In genomic region chr9:35733109-35733541, GRCh38 we compare ENCODE assay signal across 8 cellular contexts. TPM values are rescaled to one million over a fixed set of nuclear protein-coding genes. Genes with fewer than 3 reads are reported as not detected.
DNase-seq lines count a peak whose midpoint lies in the region; ATAC-seq, FAIRE-seq and TF ChIP-seq lines count a peak whose summit lies in the region.

No MANE protein-coding gene starts in this region.

- H3K9ac ChIP-seq in GM12878 (ENCODE audit: control insufficient read depth, insufficient read depth, low read length) = peak overlapping the region; percentile 90

- H3K27me3 ChIP-seq in GM12878 (replicated peaks in 1 of 2; ENCODE audit: control insufficient read depth in 2 of 2, insufficient read depth in 2 of 2, low read length in 1 of 2) (no peaks in the 10 kb centered on the region), thyroid gland (no peaks in the 10 kb centered on the region)

- no peak for TF ChIP-seq POLR2A in GM12878 (IDR thresholded peaks at IDR 0.05; ENCODE audit: low read depth, low read length)
- no peak for TF ChIP-seq POLR2A in thyroid gland (IDR thresholded peaks at IDR 0.05)

- peak overlapping the region; percentile 93 for H3K4me2 ChIP-seq in GM12878 (ENCODE audit: control insufficient read depth, insufficient read depth)

- ATAC-seq in GM12878 = peak; percentile 16; the same call in 2 of the 3 replicates

- TF ChIP-seq RAD21 in GM12878 (IDR thresholded peaks at IDR 0.05; ENCODE audit: insufficient read depth, low read depth, low read length) = no peak

- peak; percentile 49 for DNase-seq in CD1c-positive myeloid dendritic cell (ENCODE audit: extremely low spot score)
- DNase-seq in GM20000 (ENCODE audit: low spot score) = peak; percentile 57
- peak; percentile 35 for DNase-seq in NCI-H748 treated with DMSO at 0.1 percent for 48 hours (lab: John Stamatoyannopoulos, UW)
- DNase-seq in GM12878 (ENCODE audit: low read depth, low spot score) = no peak
- peak; percentile 86 for DNase-seq in kidney tubule cell (ENCODE audit: low spot score)
- DNase-seq in thyroid gland = peak; percentile 44 to 46
- DNase-seq in osteocyte (ENCODE audit: extremely low spot score, unreplicated experiment) = no peak
- no peak for DNase-seq in stimulated activated naive CD4-positive, alpha-beta T cell treated with Interleukin-2 at 50 U/mL for 16 hours (lab: John Stamatoyannopoulos, UW)

- H3K36me3 ChIP-seq in GM12878 (ENCODE audit: control insufficient read depth in 2 of 2, insufficient read depth in 2 of 2, low read length in 1 of 2) (peaks cover 11 to 19% of the 10 kb centered on the region in 2 experiments; a peak in 3 of 4 replicates), thyroid gland (peaks cover 32 to 33% of the 10 kb centered on the region in 2 donors)

- H3K4me3 Mint-ChIP-seq in osteocyte (ENCODE audit: unreplicated experiment) = no peak overlapping the region

- intact Hi-C loops in GM12878 (cut with micrococcal nuclease; ENCODE audit: unreplicated experiment) (loop anchor here (2.0 to 10.0 kb wide), 2 partner anchors 24 to 618 kb away; partner anchors contain the start of gene ATOSB), thyroid gland (cut with DNase I) (loop anchor here (5.0 kb wide), 1 partner anchor 131 kb away; no protein-coding TSS in a partner anchor)

- in situ Hi-C loops in GM12878 (cut with MboI) = loop anchor here (10.0 kb wide), 1 partner anchor 628 kb away; the partner anchor contains the start of gene STOML2

- peaks cover 36% of the 10 kb centered on the region for H3K4me1 Mint-ChIP-seq in osteocyte (ENCODE audit: unreplicated experiment)

- no peak for TF ChIP-seq EP300 in GM12878 (IDR thresholded peaks at IDR 0.05; ENCODE audit: borderline replicate concordance in 1 of 2, control insufficient read depth in 1 of 2, low read depth in 2 of 2, low read length in 2 of 2)

- no peak for TF ChIP-seq CTCF in GM20000 (IDR thresholded peaks at IDR 0.05; ENCODE audit: extremely low read depth, missing control alignments)
- TF ChIP-seq CTCF in GM12878 (IDR thresholded peaks at IDR 0.05 in 2 of 3, conservative IDR thresholded peaks at IDR 0.05 in 1 of 3; ENCODE audit: control insufficient read depth in 2 of 3, extremely low read depth in 1 of 3, insufficient read depth in 1 of 3, low read depth in 3 of 3, low read length in 3 of 3) = peak in 1 of 3 experiments; percentile 23; a peak in 1 of 6 replicates
- TF ChIP-seq CTCF in thyroid gland (IDR thresholded peaks at IDR 0.05) = no peak
- no peak for TF ChIP-seq CTCF in osteocyte (IDR thresholded peaks at IDR 0.05)

- H3K9me3 ChIP-seq in GM12878 (replicated peaks; ENCODE audit: control insufficient read depth, insufficient read depth, low read length) (no peaks in the 10 kb centered on the region), thyroid gland (no peaks in the 10 kb centered on the region)

- H3K27ac ChIP-seq in GM12878 (ENCODE audit: control insufficient read depth, insufficient read depth) (peak overlapping the region; percentile 92), thyroid gland (peak overlapping the region; percentile 88 to 96 (median 89))

- SMC1A ChIA-PET in GM12878 (lab: Charles Lee; ENCODE audit: uncharacterized antibody, unreplicated experiment) = interaction anchor here (1.0 to 8.0 kb wide), 9 partner anchors 15 to 114 kb away, joined by 3 to 145 read pairs (median 12); partner anchors contain the start of genes ARHGEF39, CCDC107, GBA2 and RGP1

- H3K4me3 ChIP-seq in GM12878 (peak overlapping the region; percentile 74), thyroid gland (replicated peaks in 1 of 3) (peak overlapping the region; percentile 42 to 90 (median 82))

- WGBS in GM12878 (ENCODE audit: insufficient coverage, insufficient replicate concordance, low lambda C conversion rate, missing lambda C conversion rate) = 0% methylated on average over 3 of the region's 3 CpGs
- WGBS in thyroid gland, 2 donors = 3 to 7% methylated on average over 3 of the region's 3 CpGs

- no peaks in the 10 kb centered on the region for H3K27me3 Mint-ChIP-seq in osteocyte (ENCODE audit: unreplicated experiment)

- FAIRE-seq in GM12878 (lab: Jason Lieb, UNC) = peak; percentile 83

- H3K27ac Mint-ChIP-seq in osteocyte (ENCODE audit: unreplicated experiment) = no peak overlapping the region

- H2AFZ ChIP-seq in GM12878 (ENCODE audit: control insufficient read depth, low read depth, low read length) = peak overlapping the region; percentile 11

- RAD21 ChIA-PET in GM12878 (lab: Charles Lee; ENCODE audit: unreplicated experiment) = interaction anchor here (1.1 to 8.6 kb wide), 14 partner anchors 14 to 617 kb away, joined by 3 to 133 read pairs (median 5); partner anchors contain the start of genes ARHGEF39, ATOSB, CCDC107 and GBA2

- CTCF ChIA-PET in GM12878 (lab: Yijun Ruan, JAX) = interaction anchor here (1.1 to 9.5 kb wide), 15 partner anchors 13 to 149 kb away, joined by 3 to 183 read pairs (median 7); partner anchors contain the start of genes ARHGEF39, CCDC107, GBA2 and HINT2

- H3K79me2 ChIP-seq in GM12878 (ENCODE audit: control insufficient read depth, insufficient read depth, low read length) = peaks cover 51% of the 10 kb centered on the region

- H4K20me1 ChIP-seq in GM12878 (ENCODE audit: control insufficient read depth, insufficient read depth) = no peaks in the 10 kb centered on the region

- H3K9me3 Mint-ChIP-seq in osteocyte (ENCODE audit: unreplicated experiment) = no peaks in the 10 kb centered on the region

- no TSS peak for BruUV-seq in GM12878 (replicated peaks; lab: Mats Ljungman, UMichigan)

- POLR2A ChIA-PET in GM12878 (lab: Charles Lee) = interaction anchor here (0.7 to 8.1 kb wide), 9 partner anchors 8 to 84 kb away, joined by 4 to 163 read pairs (median 9); partner anchors contain the start of genes ARHGEF39, CCDC107, GBA2 and HINT2

- peaks cover 10% of the 10 kb centered on the region for H3K4me1 ChIP-seq in GM12878 (ENCODE audit: control insufficient read depth, insufficient read depth, low read length)
- peaks cover 43% of the 10 kb centered on the region in 2 donors for H3K4me1 ChIP-seq in thyroid gland

- peaks cover 23% of the 10 kb centered on the region for H3K36me3 Mint-ChIP-seq in osteocyte (ENCODE audit: unreplicated experiment)

RNA-seq across cellular contexts. Expression of gene CREB3, which starts 0.7 kb away (rescaled TPM):
- total RNA-seq in GM12878 (2013; cell fraction: nucleolus; rRNA removed) = 16.9 and 18.1 TPM in 2 replicates
- total RNA-seq in GM12878 (2014; rRNA removed) (21.6 and 23.4 TPM in 2 replicates), GM12878 (2014; rRNA removed; fragmentation: Illumina TruSeq; extraction: Trizol) (18.1 and 18.3 TPM in 2 replicates), GM12878 (2021) (21.4 and 22.9 TPM in 2 replicates), thyroid gland (10 to 100 TPM; 44.9 to 73.0 (median 51.3) TPM), osteocyte (39.0 and 45.4 TPM in 2 replicates)
- 19.5 TPM for polyA plus RNA-seq in GM12878 (2011; ENCODE audit: low read depth)
- polyA plus RNA-seq in GM12878 (2011; rRNA removed) (12.0 and 16.3 TPM in 2 replicates), GM12878 (2014; fragmentation: Illumina TruSeq; extraction: Trizol) (17.8 and 20.1 TPM in 2 replicates), GM12878 (2014; fragmentation: Nextera tagmentation; extraction: Ambion mirVana) (10 to 100 TPM in 1 of 2 experiments, 1 to 10 TPM in 1; 9.8 to 14.1 TPM), GM12878 (2014; rRNA removed) (19.5 and 20.6 TPM in 2 replicates), GM12878 (2016; fragmentation: Nextera tagmentation; extraction: Ambion mirVana) (10 to 100 TPM; 33.2 to 38.9 TPM)
- polyA plus RNA-seq in GM12878 (2011; cell fraction: cytosol; rRNA removed) = 22.6 and 25.1 TPM in 2 replicates
- 15.5 and 19.2 TPM in 2 replicates for polyA plus RNA-seq in GM12878 (2011; cell fraction: nucleus; rRNA removed)
- polyA plus RNA-seq in GM12878 (2012) = 32.3 and 35.4 TPM in 2 replicates
- polyA minus RNA-seq in GM12878 (2011; rRNA and poly(A)+ RNA removed) = 6.6 and 10.3 TPM in 2 replicates
- 4.9 and 5.5 TPM in 2 replicates for polyA minus RNA-seq in GM12878 (2011; cell fraction: cytosol; rRNA and poly(A)+ RNA removed)
- polyA minus RNA-seq in GM12878 (2011; cell fraction: nucleus; rRNA and poly(A)+ RNA removed) = 6.8 and 9.7 TPM in 2 replicates

RNA-seq across cellular contexts. Expression of gene TLN1, which starts 1.1 kb away (rescaled TPM):
- total RNA-seq in GM12878 (2013; cell fraction: nucleolus; rRNA removed) = 153 and 188 TPM in 2 replicates
- total RNA-seq in GM12878 (2014; rRNA removed) (119 and 143 TPM in 2 replicates), GM12878 (2014; rRNA removed; fragmentation: Illumina TruSeq; extraction: Trizol) (49.5 and 61.0 TPM in 2 replicates), GM12878 (2021) (305 and 308 TPM in 2 replicates), thyroid gland (100 to 1,000 TPM; 142 to 245 (median 184) TPM), osteocyte (433 and 439 TPM in 2 replicates)
- polyA plus RNA-seq in GM12878 (2011; ENCODE audit: low read depth) = 68.0 TPM
- polyA plus RNA-seq in GM12878 (2011; rRNA removed) (30.2 and 69.8 TPM in 2 replicates), GM12878 (2014; fragmentation: Illumina TruSeq; extraction: Trizol) (57.6 and 73.4 TPM in 2 replicates), GM12878 (2014; fragmentation: Nextera tagmentation; extraction: Ambion mirVana) (10 to 100 TPM; 11.6 to 13.2 TPM), GM12878 (2014; rRNA removed) (70.3 and 109 TPM in 2 replicates), GM12878 (2016; fragmentation: Nextera tagmentation; extraction: Ambion mirVana) (10 to 100 TPM; 92.2 to 96.1 TPM)
- polyA plus RNA-seq in GM12878 (2011; cell fraction: cytosol; rRNA removed) = 79.3 and 90.4 TPM in 2 replicates
- 131 and 170 TPM in 2 replicates for polyA plus RNA-seq in GM12878 (2011; cell fraction: nucleus; rRNA removed)
- polyA plus RNA-seq in GM12878 (2012) = 118 and 152 TPM in 2 replicates
- 205 and 277 TPM in 2 replicates for polyA minus RNA-seq in GM12878 (2011; rRNA and poly(A)+ RNA removed)
- 200 and 250 TPM in 2 replicates for polyA minus RNA-seq in GM12878 (2011; cell fraction: cytosol; rRNA and poly(A)+ RNA removed)
- polyA minus RNA-seq in GM12878 (2011; cell fraction: nucleus; rRNA and poly(A)+ RNA removed) = 49.8 and 109 TPM in 2 replicates

RNA-seq across cellular contexts. Expression of gene GBA2, which starts 15.9 kb away (rescaled TPM):
- total RNA-seq in GM12878 (2013; cell fraction: nucleolus; rRNA removed) = 106 and 126 TPM in 2 replicates
- total RNA-seq in GM12878 (2014; rRNA removed) = 24.2 and 25.3 TPM in 2 replicates
- total RNA-seq in GM12878 (2014; rRNA removed; fragmentation: Illumina TruSeq; extraction: Trizol) = 18.6 and 23.4 TPM in 2 replicates
- 35.8 and 40.8 TPM in 2 replicates for total RNA-seq in GM12878 (2021)
- 22.2 TPM for polyA plus RNA-seq in GM12878 (2011; ENCODE audit: low read depth)
- polyA plus RNA-seq in GM12878 (2011; rRNA removed) = 35.1 and 44.0 TPM in 2 replicates
- 41.4 and 54.0 TPM in 2 replicates for polyA plus RNA-seq in GM12878 (2011; cell fraction: cytosol; rRNA removed)
- 261 and 281 TPM in 2 replicates for polyA plus RNA-seq in GM12878 (2011; cell fraction: nucleus; rRNA removed)
- polyA plus RNA-seq in GM12878 (2012) = 29.4 and 33.7 TPM in 2 replicates
- polyA plus RNA-seq in GM12878 (2014; fragmentation: Illumina TruSeq; extraction: Trizol) = 33.0 and 36.1 TPM in 2 replicates
- 10 to 100 TPM; 15.3 TPM for polyA plus RNA-seq in GM12878 (2014; fragmentation: Nextera tagmentation; extraction: Ambion mirVana)
- polyA plus RNA-seq in GM12878 (2014; rRNA removed) = 45.1 and 48.8 TPM in 2 replicates
- 10 to 100 TPM; 27.4 to 30.8 TPM for polyA plus RNA-seq in GM12878 (2016; fragmentation: Nextera tagmentation; extraction: Ambion mirVana)
- polyA minus RNA-seq in GM12878 (2011; rRNA and poly(A)+ RNA removed) = 45.0 and 53.6 TPM in 2 replicates
- polyA minus RNA-seq in GM12878 (2011; cell fraction: cytosol; rRNA and poly(A)+ RNA removed) = 10.7 and 13.1 TPM in 2 replicates
- polyA minus RNA-seq in GM12878 (2011; cell fraction: nucleus; rRNA and poly(A)+ RNA removed) = 48.5 and 85.3 TPM in 2 replicates
- total RNA-seq in thyroid gland = 100 to 1,000 TPM in 2 of 4 donors, 10 to 100 TPM in 2; 71.4 to 111 (median 101) TPM
- total RNA-seq in osteocyte = 64.0 and 69.8 TPM in 2 replicates

RNA-seq across cellular contexts. Expression of gene RGP1, which starts 16.0 kb away (rescaled TPM):
- 27.0 and 30.8 TPM in 2 replicates for total RNA-seq in GM12878 (2013; cell fraction: nucleolus; rRNA removed)
- total RNA-seq in GM12878 (2014; rRNA removed) (7.6 and 8.3 TPM in 2 replicates), GM12878 (2014; rRNA removed; fragmentation: Illumina TruSeq; extraction: Trizol) (7.1 and 7.3 TPM in 2 replicates), GM12878 (2021) (13.7 and 14.9 TPM in 2 replicates), thyroid gland (10 to 100 TPM; 25.4 to 34.0 (median 30.2) TPM), osteocyte (35.9 and 38.4 TPM in 2 replicates)
- 4.9 TPM for polyA plus RNA-seq in GM12878 (2011; ENCODE audit: low read depth)
- polyA plus RNA-seq in GM12878 (2011; rRNA removed) (11.5 and 13.7 TPM in 2 replicates), GM12878 (2014; fragmentation: Illumina TruSeq; extraction: Trizol) (8.0 and 8.8 TPM in 2 replicates), GM12878 (2014; fragmentation: Nextera tagmentation; extraction: Ambion mirVana) (under 1 TPM; 0.44 to 0.89 TPM), GM12878 (2014; rRNA removed) (8.2 and 8.4 TPM in 2 replicates), GM12878 (2016; fragmentation: Nextera tagmentation; extraction: Ambion mirVana) (1 to 10 TPM; 3.4 to 3.6 TPM)
- 10.3 and 11.3 TPM in 2 replicates for polyA plus RNA-seq in GM12878 (2011; cell fraction: cytosol; rRNA removed)
- polyA plus RNA-seq in GM12878 (2011; cell fraction: nucleus; rRNA removed) = 27.3 and 28.4 TPM in 2 replicates
- polyA plus RNA-seq in GM12878 (2012) = 7.4 and 7.7 TPM in 2 replicates
- polyA minus RNA-seq in GM12878 (2011; rRNA and poly(A)+ RNA removed) = 16.1 and 21.4 TPM in 2 replicates
- polyA minus RNA-seq in GM12878 (2011; cell fraction: cytosol; rRNA and poly(A)+ RNA removed) = 5.6 and 6.5 TPM in 2 replicates
- polyA minus RNA-seq in GM12878 (2011; cell fraction: nucleus; rRNA and poly(A)+ RNA removed) = 14.9 and 22.0 TPM in 2 replicates

RNA-seq across cellular contexts. Expression of gene MSMP, which starts 21.0 kb away (rescaled TPM):
- total RNA-seq in GM12878 (2013; cell fraction: nucleolus; rRNA removed) = not detected in 2 replicates
- total RNA-seq in GM12878 (2014; rRNA removed) (not detected in 2 replicates), GM12878 (2014; rRNA removed; fragmentation: Illumina TruSeq; extraction: Trizol) (not detected in 2 replicates), GM12878 (2021) (1.1 and 2.4 TPM in 2 replicates), thyroid gland (under 1 TPM in 1 of 4 donors, not detected in 3; 0.67 TPM), osteocyte (0.56 TPM in 1 of 2 replicates, not detected in the other)
- polyA plus RNA-seq in GM12878 (2011; ENCODE audit: low read depth) = not detected
- polyA plus RNA-seq in GM12878 (2011; rRNA removed) (not detected in 2 replicates), GM12878 (2014; fragmentation: Illumina TruSeq; extraction: Trizol) (0.47 TPM in 1 of 2 replicates, not detected in the other), GM12878 (2014; fragmentation: Nextera tagmentation; extraction: Ambion mirVana) (under 1 TPM; 0.33 to 0.90 TPM), GM12878 (2014; rRNA removed) (not detected in 2 replicates), GM12878 (2016; fragmentation: Nextera tagmentation; extraction: Ambion mirVana) (1 to 10 TPM in 1 of 2 experiments, under 1 TPM in 1; 0.82 to 1.5 TPM)
- 0.51 TPM in 1 of 2 replicates, not detected in the other for polyA plus RNA-seq in GM12878 (2011; cell fraction: cytosol; rRNA removed)
- polyA plus RNA-seq in GM12878 (2011; cell fraction: nucleus; rRNA removed) = 0.43 TPM in 1 of 2 replicates, not detected in the other
- polyA plus RNA-seq in GM12878 (2012) = not detected in 2 replicates
- polyA minus RNA-seq in GM12878 (2011; rRNA and poly(A)+ RNA removed) = 0.77 TPM in 1 of 2 replicates, not detected in the other
- polyA minus RNA-seq in GM12878 (2011; cell fraction: cytosol; rRNA and poly(A)+ RNA removed) = not detected in 2 replicates
- not detected in 2 replicates for polyA minus RNA-seq in GM12878 (2011; cell fraction: nucleus; rRNA and poly(A)+ RNA removed)

Comparison
In these comparisons a context has a peak if more than half of its experiments do, and no peak if none do; other contexts are left out.
1. DNase-seq: peak in CD1c-positive myeloid dendritic cell (single experiment), GM20000 (single experiment), NCI-H748 treated with DMSO at 0.1 percent for 48 hours (single experiment), kidney tubule cell (single experiment) and thyroid gland (2 of 2); none in GM12878 (single experiment), osteocyte (single experiment) and stimulated activated naive CD4-positive, alpha-beta T cell treated with Interleukin-2 at 50 U/mL for 16 hours (single experiment).